Comparison of ENCODE assay signal across 8 cellular contexts in the genomic region with DNA sequence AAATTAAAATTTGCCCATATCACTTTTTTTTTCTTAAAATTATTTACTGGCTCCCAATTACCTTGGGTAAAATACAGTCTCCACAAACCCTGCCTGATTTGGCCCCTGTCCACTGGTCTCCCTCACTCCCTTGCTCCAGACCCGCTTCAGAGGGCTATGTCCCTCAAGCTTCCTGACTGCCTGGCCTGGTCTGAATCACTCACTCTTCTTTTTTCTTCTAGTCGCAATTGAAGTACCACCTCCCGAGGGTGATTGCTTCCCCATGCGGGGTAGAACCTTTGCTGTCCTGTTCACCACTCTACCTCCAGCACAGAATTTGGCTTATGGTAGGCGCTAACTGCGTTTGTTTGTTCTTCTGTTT. TPM values are rescaled to one million over a fixed set of nuclear protein-coding genes. Genes with fewer than 3 reads are reported as not detected.
DNase-seq lines count a peak whose midpoint lies in the region; FAIRE-seq and TF ChIP-seq lines count a peak whose summit lies in the region.

No MANE protein-coding gene starts in this region.

- POLR2A ChIA-PET in endothelial cell of umbilical vein (lab: Charles Lee): no interaction called here

- no TSS peak for BruUV-seq in endothelial cell of umbilical vein (replicated peaks; lab: Mats Ljungman, UMichigan)

- H3K9me3 ChIP-seq in NT2/D1 (ENCODE audit: insufficient read depth, low read length) (no peaks in the 10 kb centered on the region), endothelial cell of umbilical vein (replicated peaks; ENCODE audit: control insufficient read depth, insufficient read depth, low read length) (no peaks in the 10 kb centered on the region), osteoblast (ENCODE audit: low read depth, low read length) (no peaks in the 10 kb centered on the region)

- H4K20me1 ChIP-seq in endothelial cell of umbilical vein (replicated peaks; ENCODE audit: control insufficient read depth, extremely low read depth, insufficient read depth, low read length) (no peaks in the 10 kb centered on the region), osteoblast (ENCODE audit: insufficient read depth, low read length) (no peaks in the 10 kb centered on the region)

- TF ChIP-seq POLR2A in endothelial cell of umbilical vein (IDR thresholded peaks at IDR 0.05; ENCODE audit: low read depth, low read length): no peak

- H3K27ac ChIP-seq in endothelial cell of umbilical vein (ENCODE audit: insufficient read depth, low read depth, low read length) (peak overlapping the region; percentile 56), osteoblast (ENCODE audit: low read depth, low read length) (peak overlapping the region; percentile 73)

- H3K36me3 ChIP-seq in NT2/D1 (ENCODE audit: insufficient read depth, insufficient read length, low read length) (peaks cover 15% of the 10 kb centered on the region), endothelial cell of umbilical vein (ENCODE audit: control insufficient read depth in 2 of 2, extremely low read depth in 1 of 2, insufficient read depth in 2 of 2, low read length in 2 of 2) (no peaks in the 10 kb centered on the region), osteoblast (ENCODE audit: insufficient read depth, low read length) (no peaks in the 10 kb centered on the region)

- no peak for FAIRE-seq in endothelial cell of umbilical vein (lab: Jason Lieb, UNC)

- intact Hi-C loops in endothelial cell of umbilical vein (cut with micrococcal nuclease) (no loop called here), posterior vena cava (cut with DNase I) (loop anchor here in 1 of 2 donors (10.0 kb wide), 1 partner anchor 54 kb away; a partner anchor contains a TSS)

- TF ChIP-seq CTCF in endothelial cell of umbilical vein (IDR thresholded peaks at IDR 0.05; ENCODE audit: extremely low read depth in 1 of 2, insufficient read depth in 1 of 2, low read depth in 1 of 2, low read length in 2 of 2) (no peak), osteoblast (IDR thresholded peaks at IDR 0.05; ENCODE audit: extremely low read depth, low read depth, low read length) (no peak)

- H3K27me3 ChIP-seq in NT2/D1 (ENCODE audit: insufficient read depth, insufficient read length): no peaks in the 10 kb centered on the region
- no peaks in the 10 kb centered on the region for H3K27me3 ChIP-seq in endothelial cell of umbilical vein (ENCODE audit: control insufficient read depth in 2 of 2, insufficient read depth in 2 of 2, low read length in 2 of 2)
- H3K27me3 ChIP-seq in osteoblast (ENCODE audit: insufficient read depth, low read length): no peaks in the 10 kb centered on the region

- H3K4me1 ChIP-seq in NT2/D1 (ENCODE audit: insufficient read depth, insufficient read length): no peaks in the 10 kb centered on the region
- peaks cover 9% of the 10 kb centered on the region for H3K4me1 ChIP-seq in endothelial cell of umbilical vein (ENCODE audit: control insufficient read depth, extremely low read depth, insufficient read depth, low read length)
- peaks cover 15% of the 10 kb centered on the region for H3K4me1 ChIP-seq in osteoblast (ENCODE audit: insufficient read depth, low read length)

- H3K4me2 ChIP-seq in endothelial cell of umbilical vein (ENCODE audit: insufficient read depth, low read length) (peak overlapping the region; percentile 95), osteoblast (ENCODE audit: insufficient read depth, low read length) (peak overlapping the region; percentile 99)

- H3K79me2 ChIP-seq in endothelial cell of umbilical vein (ENCODE audit: control insufficient read depth, insufficient read depth, low read length) (no peaks in the 10 kb centered on the region), osteoblast (ENCODE audit: insufficient read depth, low read length) (no peaks in the 10 kb centered on the region)

- CTCF ChIA-PET in endothelial cell of umbilical vein (lab: Charles Lee): interaction anchor here (0.7 to 2.1 kb wide), 8 partner anchors 12 to 270 kb away, joined by 3 to 12 read pairs (median 4); a partner anchor contains a TSS

- H2AFZ ChIP-seq in endothelial cell of umbilical vein (ENCODE audit: low read depth, low read length): peak overlapping the region; percentile 84
- peak overlapping the region; percentile 99 for H2AFZ ChIP-seq in osteoblast (ENCODE audit: low read length)

- DNase-seq in COR-L47 (lab: John Stamatoyannopoulos, UW): peak; percentile 15
- no peak for DNase-seq in NT2/D1 (ENCODE audit: low read depth, low spot score)
- peak; percentile 16 for DNase-seq in endothelial cell of umbilical vein (ENCODE audit: low read depth, low spot score)
- peak; percentile 80 for DNase-seq in osteoblast (ENCODE audit: insufficient read length, low spot score, missing footprints)
- DNase-seq in posterior vena cava (ENCODE audit: low spot score): no peak
- no peak for DNase-seq in DMS114 treated with DMSO at 0.1 percent for 48 hours (lab: John Stamatoyannopoulos, UW; ENCODE audit: unreplicated experiment)
- DNase-seq in OCI-M2 (lab: John Stamatoyannopoulos, UW; ENCODE audit: unreplicated experiment): no peak
- DNase-seq in NCI-H2081 treated with DMSO at 0.1 percent for 48 hours (lab: John Stamatoyannopoulos, UW): no peak

- H3K9me1 ChIP-seq in endothelial cell of umbilical vein (replicated peaks; ENCODE audit: control insufficient read depth, extremely low read depth, insufficient read depth, low read length): no peaks in the 10 kb centered on the region

- peak overlapping the region; percentile 78 for H3K9ac ChIP-seq in NT2/D1 (ENCODE audit: insufficient read length, low read depth)
- peak overlapping the region; percentile 76 for H3K9ac ChIP-seq in endothelial cell of umbilical vein (replicated peaks; ENCODE audit: extremely low read depth, insufficient read depth, low read length)

- dilution Hi-C loops in endothelial cell of umbilical vein (cut with MboI; ENCODE audit: extremely low pct_ligation_motif_present, low sequenced_read_pairs): no loop called here

- H3K4me3 ChIP-seq in NT2/D1 (ENCODE audit: insufficient read length, low read depth) (peak overlapping the region; percentile 78), endothelial cell of umbilical vein (replicated peaks in 1 of 3; ENCODE audit: insufficient read depth in 1 of 3, low read depth in 1 of 3, low read length in 3 of 3) (peak overlapping the region; percentile 69 to 91 (median 74)), osteoblast (ENCODE audit: insufficient read depth, low read length) (peak overlapping the region; percentile 96)

RNA-seq across cellular contexts. Expression of a gene that starts 0.6 kb away (rescaled TPM):
- total RNA-seq in endothelial cell of umbilical vein (6.4 and 7.0 TPM in 2 replicates), osteoblast (10.3 and 10.9 TPM in 2 replicates), posterior vena cava (10 to 100 TPM; 12.0 to 12.3 TPM)
- polyA plus RNA-seq in endothelial cell of umbilical vein: 14.9 and 17.0 TPM in 2 replicates
- polyA plus RNA-seq in endothelial cell of umbilical vein (2011; cell fraction: cytosol; rRNA removed): 6.9 and 9.6 TPM in 2 replicates
- polyA plus RNA-seq in endothelial cell of umbilical vein (2011; cell fraction: nucleus; rRNA removed): 31.1 and 34.7 TPM in 2 replicates
- polyA plus RNA-seq in endothelial cell of umbilical vein (2012): 4.2 and 6.0 TPM in 2 replicates
- polyA minus RNA-seq in endothelial cell of umbilical vein: 8.3 and 9.9 TPM in 2 replicates
- polyA minus RNA-seq in endothelial cell of umbilical vein (2011; cell fraction: cytosol; rRNA and poly(A)+ RNA removed): 2.4 TPM
- 5.9 and 6.2 TPM in 2 replicates for polyA minus RNA-seq in endothelial cell of umbilical vein (2011; cell fraction: nucleus; rRNA and poly(A)+ RNA removed)

RNA-seq across cellular contexts. Expression of a gene that starts 11.4 kb away (rescaled TPM):
- total RNA-seq in endothelial cell of umbilical vein (29.1 and 32.9 TPM in 2 replicates), osteoblast (40.4 and 44.2 TPM in 2 replicates), posterior vena cava (10 to 100 TPM; 33.0 to 42.8 TPM)
- 20.6 and 22.8 TPM in 2 replicates for polyA plus RNA-seq in endothelial cell of umbilical vein
- 12.2 and 14.5 TPM in 2 replicates for polyA plus RNA-seq in endothelial cell of umbilical vein (2011; cell fraction: cytosol; rRNA removed)
- polyA plus RNA-seq in endothelial cell of umbilical vein (2011; cell fraction: nucleus; rRNA removed): 20.0 and 24.1 TPM in 2 replicates
- polyA plus RNA-seq in endothelial cell of umbilical vein (2012): 19.6 and 32.9 TPM in 2 replicates
- 27.5 and 44.6 TPM in 2 replicates for polyA minus RNA-seq in endothelial cell of umbilical vein
- polyA minus RNA-seq in endothelial cell of umbilical vein (2011; cell fraction: cytosol; rRNA and poly(A)+ RNA removed): 13.6 TPM
- 10.1 and 16.2 TPM in 2 replicates for polyA minus RNA-seq in endothelial cell of umbilical vein (2011; cell fraction: nucleus; rRNA and poly(A)+ RNA removed)

RNA-seq across cellular contexts. Expression of a gene that starts 20.2 kb away (rescaled TPM):
- total RNA-seq in endothelial cell of umbilical vein (not detected in 2 replicates), osteoblast (not detected in 2 replicates), posterior vena cava (1 to 10 TPM in 1 of 2 donors, under 1 TPM in 1; 0.62 to 3.1 TPM)
- 0.11 and 0.35 TPM in 2 replicates for polyA plus RNA-seq in endothelial cell of umbilical vein
- polyA plus RNA-seq in endothelial cell of umbilical vein (2011; cell fraction: cytosol; rRNA removed): not detected in 2 replicates
- 0.13 and 0.22 TPM in 2 replicates for polyA plus RNA-seq in endothelial cell of umbilical vein (2011; cell fraction: nucleus; rRNA removed)
- polyA plus RNA-seq in endothelial cell of umbilical vein (2012): not detected in 2 replicates
- not detected in 2 replicates for polyA minus RNA-seq in endothelial cell of umbilical vein
- polyA minus RNA-seq in endothelial cell of umbilical vein (2011; cell fraction: cytosol; rRNA and poly(A)+ RNA removed): not detected
- polyA minus RNA-seq in endothelial cell of umbilical vein (2011; cell fraction: nucleus; rRNA and poly(A)+ RNA removed): not detected in 2 replicates

RNA-seq across cellular contexts. Expression of a gene that starts 23.3 kb away (rescaled TPM):
- total RNA-seq in endothelial cell of umbilical vein (0.78 and 0.93 TPM in 2 replicates), osteoblast (0.29 and 0.36 TPM in 2 replicates), posterior vena cava (1 to 10 TPM in 1 of 2 donors, under 1 TPM in 1; 0.81 to 1.0 TPM)
- 0.46 and 0.51 TPM in 2 replicates for polyA plus RNA-seq in endothelial cell of umbilical vein
- polyA plus RNA-seq in endothelial cell of umbilical vein (2011; cell fraction: cytosol; rRNA removed): 0.18 TPM in 1 of 2 replicates, not detected in the other
- 2.8 and 5.0 TPM in 2 replicates for polyA plus RNA-seq in endothelial cell of umbilical vein (2011; cell fraction: nucleus; rRNA removed)
- polyA plus RNA-seq in endothelial cell of umbilical vein (2012): 0.29 and 1.3 TPM in 2 replicates
- polyA minus RNA-seq in endothelial cell of umbilical vein: 0.45 and 1.3 TPM in 2 replicates
- 1.0 TPM for polyA minus RNA-seq in endothelial cell of umbilical vein (2011; cell fraction: cytosol; rRNA and poly(A)+ RNA removed)
- polyA minus RNA-seq in endothelial cell of umbilical vein (2011; cell fraction: nucleus; rRNA and poly(A)+ RNA removed): 1.1 and 1.8 TPM in 2 replicates

RNA-seq across cellular contexts. Expression of a gene that starts 41.9 kb away (rescaled TPM):
- 42.4 and 51.1 TPM in 2 replicates for total RNA-seq in endothelial cell of umbilical vein
- polyA plus RNA-seq in endothelial cell of umbilical vein: 74.1 and 74.5 TPM in 2 replicates
- polyA plus RNA-seq in endothelial cell of umbilical vein (2011; cell fraction: cytosol; rRNA removed): 70.9 and 81.7 TPM in 2 replicates
- 26.5 and 26.8 TPM in 2 replicates for polyA plus RNA-seq in endothelial cell of umbilical vein (2011; cell fraction: nucleus; rRNA removed)
- 71.2 and 91.6 TPM in 2 replicates for polyA plus RNA-seq in endothelial cell of umbilical vein (2012)
- polyA minus RNA-seq in endothelial cell of umbilical vein: 19.7 and 20.0 TPM in 2 replicates
- 23.8 TPM for polyA minus RNA-seq in endothelial cell of umbilical vein (2011; cell fraction: cytosol; rRNA and poly(A)+ RNA removed)
- polyA minus RNA-seq in endothelial cell of umbilical vein (2011; cell fraction: nucleus; rRNA and poly(A)+ RNA removed): 10.8 TPM in 2 replicates
- total RNA-seq in osteoblast: 14.8 and 16.5 TPM in 2 replicates
- 10 to 100 TPM; 27.4 to 33.6 TPM for total RNA-seq in posterior vena cava

Comparison
In these comparisons a context has a peak if more than half of its experiments do, and no peak if none do; other contexts are left out.
1. DNase-seq: peak in COR-L47 (single experiment), endothelial cell of umbilical vein (single experiment) and osteoblast (single experiment); none in NT2/D1 (single experiment), posterior vena cava (single experiment), DMS114 treated with DMSO at 0.1 percent for 48 hours (single experiment), OCI-M2 (single experiment) and NCI-H2081 treated with DMSO at 0.1 percent for 48 hours (single experiment).
2. Peak in every context shown above with its lines, with median percentiles within 50 percentile points of each other: H3K4me3 ChIP-seq.